1 cellular context compared by ENCODE assay signal in the genomic region with DNA sequence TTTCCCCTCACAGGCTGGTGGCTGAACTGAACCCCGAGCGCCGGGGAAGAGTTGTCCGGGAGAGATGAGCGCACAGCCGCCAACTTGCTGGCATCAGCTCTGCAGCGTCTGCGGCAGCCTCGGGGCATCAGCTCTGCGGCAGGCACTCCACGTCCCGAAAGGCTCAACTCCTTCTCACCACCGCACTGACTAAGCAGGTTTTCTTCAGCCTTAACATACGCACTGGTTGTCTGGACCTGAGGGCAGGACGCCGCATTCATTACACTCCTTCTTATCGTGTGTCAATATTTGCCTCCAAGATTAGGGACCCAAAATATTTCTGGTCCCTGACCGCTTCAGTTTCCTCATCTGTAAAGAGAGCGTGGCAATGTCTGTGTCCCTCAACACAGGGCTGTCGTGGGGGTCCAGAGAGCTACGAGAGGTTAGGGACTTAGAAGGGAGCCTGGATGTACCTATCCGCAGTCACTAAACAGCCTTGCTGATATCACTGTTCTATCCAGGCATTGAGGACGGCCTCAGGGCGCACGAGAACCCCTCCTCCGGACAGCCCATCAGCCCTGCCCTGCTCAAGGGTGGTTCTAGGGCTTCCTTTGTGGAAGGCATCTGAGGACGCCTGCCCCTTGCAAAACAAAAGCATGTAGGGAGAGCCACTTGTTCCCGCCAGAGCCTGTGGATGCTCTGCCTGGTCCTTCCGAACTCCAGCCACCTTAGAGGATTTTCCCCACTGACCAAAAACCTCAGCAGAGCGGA.
TF ChIP-seq lines count a peak whose summit lies in the region.

No MANE protein-coding gene starts in this region.

TF ChIP-seq in GM23338, 12 proteins besides CTCF, POLR2A, EP300 and RAD21 (continued from another document):
- TF ChIP-seq, protein P1, sequence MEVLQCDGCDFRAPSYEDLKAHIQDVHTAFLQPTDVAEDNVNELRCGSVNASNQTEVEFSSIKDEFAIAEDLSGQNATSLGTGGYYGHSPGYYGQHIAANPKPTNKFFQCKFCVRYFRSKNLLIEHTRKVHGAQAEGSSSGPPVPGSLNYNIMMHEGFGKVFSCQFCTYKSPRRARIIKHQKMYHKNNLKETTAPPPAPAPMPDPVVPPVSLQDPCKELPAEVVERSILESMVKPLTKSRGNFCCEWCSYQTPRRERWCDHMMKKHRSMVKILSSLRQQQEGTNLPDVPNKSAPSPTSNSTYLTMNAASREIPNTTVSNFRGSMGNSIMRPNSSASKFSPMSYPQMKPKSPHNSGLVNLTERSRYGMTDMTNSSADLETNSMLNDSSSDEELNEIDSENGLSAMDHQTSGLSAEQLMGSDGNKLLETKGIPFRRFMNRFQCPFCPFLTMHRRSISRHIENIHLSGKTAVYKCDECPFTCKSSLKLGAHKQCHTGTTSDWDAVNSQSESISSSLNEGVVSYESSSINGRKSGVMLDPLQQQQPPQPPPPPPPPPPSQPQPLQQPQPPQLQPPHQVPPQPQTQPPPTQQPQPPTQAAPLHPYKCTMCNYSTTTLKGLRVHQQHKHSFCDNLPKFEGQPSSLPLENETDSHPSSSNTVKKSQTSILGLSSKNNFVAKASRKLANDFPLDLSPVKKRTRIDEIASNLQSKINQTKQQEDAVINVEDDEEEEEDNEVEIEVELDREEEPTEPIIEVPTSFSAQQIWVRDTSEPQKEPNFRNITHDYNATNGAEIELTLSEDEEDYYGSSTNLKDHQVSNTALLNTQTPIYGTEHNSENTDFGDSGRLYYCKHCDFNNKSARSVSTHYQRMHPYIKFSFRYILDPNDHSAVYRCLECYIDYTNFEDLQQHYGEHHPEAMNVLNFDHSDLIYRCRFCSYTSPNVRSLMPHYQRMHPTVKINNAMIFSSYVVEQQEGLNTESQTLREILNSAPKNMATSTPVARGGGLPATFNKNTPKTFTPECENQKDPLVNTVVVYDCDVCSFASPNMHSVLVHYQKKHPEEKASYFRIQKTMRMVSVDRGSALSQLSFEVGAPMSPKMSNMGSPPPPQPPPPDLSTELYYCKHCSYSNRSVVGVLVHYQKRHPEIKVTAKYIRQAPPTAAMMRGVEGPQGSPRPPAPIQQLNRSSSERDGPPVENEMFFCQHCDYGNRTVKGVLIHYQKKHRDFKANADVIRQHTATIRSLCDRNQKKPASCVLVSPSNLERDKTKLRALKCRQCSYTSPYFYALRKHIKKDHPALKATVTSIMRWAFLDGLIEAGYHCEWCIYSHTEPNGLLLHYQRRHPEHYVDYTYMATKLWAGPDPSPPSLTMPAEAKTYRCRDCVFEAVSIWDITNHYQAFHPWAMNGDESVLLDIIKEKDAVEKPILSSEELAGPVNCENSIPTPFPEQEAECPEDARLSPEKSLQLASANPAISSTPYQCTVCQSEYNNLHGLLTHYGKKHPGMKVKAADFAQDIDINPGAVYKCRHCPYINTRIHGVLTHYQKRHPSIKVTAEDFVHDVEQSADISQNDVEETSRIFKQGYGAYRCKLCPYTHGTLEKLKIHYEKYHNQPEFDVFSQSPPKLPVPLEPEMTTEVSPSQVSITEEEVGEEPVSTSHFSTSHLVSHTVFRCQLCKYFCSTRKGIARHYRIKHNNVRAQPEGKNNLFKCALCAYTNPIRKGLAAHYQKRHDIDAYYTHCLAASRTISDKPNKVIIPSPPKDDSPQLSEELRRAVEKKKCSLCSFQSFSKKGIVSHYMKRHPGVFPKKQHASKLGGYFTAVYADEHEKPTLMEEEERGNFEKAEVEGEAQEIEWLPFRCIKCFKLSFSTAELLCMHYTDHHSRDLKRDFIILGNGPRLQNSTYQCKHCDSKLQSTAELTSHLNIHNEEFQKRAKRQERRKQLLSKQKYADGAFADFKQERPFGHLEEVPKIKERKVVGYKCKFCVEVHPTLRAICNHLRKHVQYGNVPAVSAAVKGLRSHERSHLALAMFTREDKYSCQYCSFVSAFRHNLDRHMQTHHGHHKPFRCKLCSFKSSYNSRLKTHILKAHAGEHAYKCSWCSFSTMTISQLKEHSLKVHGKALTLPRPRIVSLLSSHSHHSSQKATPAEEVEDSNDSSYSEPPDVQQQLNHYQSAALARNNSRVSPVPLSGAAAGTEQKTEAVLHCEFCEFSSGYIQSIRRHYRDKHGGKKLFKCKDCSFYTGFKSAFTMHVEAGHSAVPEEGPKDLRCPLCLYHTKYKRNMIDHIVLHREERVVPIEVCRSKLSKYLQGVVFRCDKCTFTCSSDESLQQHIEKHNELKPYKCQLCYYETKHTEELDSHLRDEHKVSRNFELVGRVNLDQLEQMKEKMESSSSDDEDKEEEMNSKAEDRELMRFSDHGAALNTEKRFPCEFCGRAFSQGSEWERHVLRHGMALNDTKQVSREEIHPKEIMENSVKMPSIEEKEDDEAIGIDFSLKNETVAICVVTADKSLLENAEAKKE (CRISPR knock-in tag; IDR thresholded peaks at IDR 0.05), result no peak
- TF ChIP-seq EZH2phosphoT487 (IDR thresholded peaks at IDR 0.05; ENCODE audit: unreplicated experiment) (no peak), NANOG (IDR thresholded peaks at IDR 0.05; ENCODE audit: borderline replicate concordance) (no peak), ZNF331 (CRISPR knock-in tag; IDR thresholded peaks at IDR 0.05; ENCODE audit: low read depth) (no peak), POLR2AphosphoS5 (IDR thresholded peaks at IDR 0.05; ENCODE audit: low read depth) (no peak), EZH2 (IDR thresholded peaks at IDR 0.05; ENCODE audit: low read depth, unreplicated experiment) (no peak), CREB1 (CRISPR knock-in tag; IDR thresholded peaks at IDR 0.05; ENCODE audit: low read depth) (no peak)
- TF ChIP-seq, protein P2, sequence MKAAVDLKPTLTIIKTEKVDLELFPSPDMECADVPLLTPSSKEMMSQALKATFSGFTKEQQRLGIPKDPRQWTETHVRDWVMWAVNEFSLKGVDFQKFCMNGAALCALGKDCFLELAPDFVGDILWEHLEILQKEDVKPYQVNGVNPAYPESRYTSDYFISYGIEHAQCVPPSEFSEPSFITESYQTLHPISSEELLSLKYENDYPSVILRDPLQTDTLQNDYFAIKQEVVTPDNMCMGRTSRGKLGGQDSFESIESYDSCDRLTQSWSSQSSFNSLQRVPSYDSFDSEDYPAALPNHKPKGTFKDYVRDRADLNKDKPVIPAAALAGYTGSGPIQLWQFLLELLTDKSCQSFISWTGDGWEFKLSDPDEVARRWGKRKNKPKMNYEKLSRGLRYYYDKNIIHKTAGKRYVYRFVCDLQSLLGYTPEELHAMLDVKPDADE (IDR thresholded peaks at IDR 0.05), result no peak
- TF ChIP-seq, protein P3, sequence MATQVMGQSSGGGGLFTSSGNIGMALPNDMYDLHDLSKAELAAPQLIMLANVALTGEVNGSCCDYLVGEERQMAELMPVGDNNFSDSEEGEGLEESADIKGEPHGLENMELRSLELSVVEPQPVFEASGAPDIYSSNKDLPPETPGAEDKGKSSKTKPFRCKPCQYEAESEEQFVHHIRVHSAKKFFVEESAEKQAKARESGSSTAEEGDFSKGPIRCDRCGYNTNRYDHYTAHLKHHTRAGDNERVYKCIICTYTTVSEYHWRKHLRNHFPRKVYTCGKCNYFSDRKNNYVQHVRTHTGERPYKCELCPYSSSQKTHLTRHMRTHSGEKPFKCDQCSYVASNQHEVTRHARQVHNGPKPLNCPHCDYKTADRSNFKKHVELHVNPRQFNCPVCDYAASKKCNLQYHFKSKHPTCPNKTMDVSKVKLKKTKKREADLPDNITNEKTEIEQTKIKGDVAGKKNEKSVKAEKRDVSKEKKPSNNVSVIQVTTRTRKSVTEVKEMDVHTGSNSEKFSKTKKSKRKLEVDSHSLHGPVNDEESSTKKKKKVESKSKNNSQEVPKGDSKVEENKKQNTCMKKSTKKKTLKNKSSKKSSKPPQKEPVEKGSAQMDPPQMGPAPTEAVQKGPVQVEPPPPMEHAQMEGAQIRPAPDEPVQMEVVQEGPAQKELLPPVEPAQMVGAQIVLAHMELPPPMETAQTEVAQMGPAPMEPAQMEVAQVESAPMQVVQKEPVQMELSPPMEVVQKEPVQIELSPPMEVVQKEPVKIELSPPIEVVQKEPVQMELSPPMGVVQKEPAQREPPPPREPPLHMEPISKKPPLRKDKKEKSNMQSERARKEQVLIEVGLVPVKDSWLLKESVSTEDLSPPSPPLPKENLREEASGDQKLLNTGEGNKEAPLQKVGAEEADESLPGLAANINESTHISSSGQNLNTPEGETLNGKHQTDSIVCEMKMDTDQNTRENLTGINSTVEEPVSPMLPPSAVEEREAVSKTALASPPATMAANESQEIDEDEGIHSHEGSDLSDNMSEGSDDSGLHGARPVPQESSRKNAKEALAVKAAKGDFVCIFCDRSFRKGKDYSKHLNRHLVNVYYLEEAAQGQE (IDR thresholded peaks at IDR 0.05; ENCODE audit: unreplicated experiment), result no peak
